Comparison of ENCODE assay signal across 1 cellular context in the genomic region with DNA sequence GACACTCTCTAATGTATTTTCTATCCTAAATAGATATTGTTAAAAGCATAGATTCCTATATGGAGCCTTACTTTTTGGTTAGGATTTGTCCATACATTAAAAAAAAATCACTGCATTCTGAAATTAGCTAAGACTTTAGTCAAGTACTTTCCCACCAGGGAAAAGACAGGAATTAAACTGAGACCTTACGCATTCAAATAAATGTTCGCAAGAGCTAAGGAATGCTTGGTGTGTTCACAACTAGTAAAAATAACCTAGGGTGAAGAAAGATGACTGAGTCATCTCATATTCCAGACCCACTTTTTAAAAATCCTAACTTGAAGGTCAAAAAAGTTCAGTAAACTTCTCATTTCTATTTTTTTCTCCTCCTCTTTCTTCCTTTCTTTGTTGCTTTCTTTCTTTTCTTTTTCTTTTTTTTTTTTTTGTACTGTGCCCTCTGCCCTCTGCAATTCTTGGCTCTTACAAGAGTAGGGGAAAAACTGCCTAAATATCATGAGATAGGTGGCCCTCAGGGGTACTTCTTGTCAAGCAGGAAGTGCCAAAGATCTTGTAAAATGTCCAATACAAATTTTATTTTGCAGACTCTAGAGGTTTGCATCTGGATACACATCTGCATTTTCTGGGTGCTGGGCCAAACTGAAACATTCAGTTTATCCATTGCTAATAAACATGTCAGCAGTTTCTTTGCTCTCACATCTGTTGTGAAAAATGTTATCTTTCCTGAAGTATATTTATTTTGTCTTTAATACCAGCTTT.
TF ChIP-seq lines count a peak whose summit lies in the region.

No MANE protein-coding gene starts in this region.

TF ChIP-seq in WTC11, 78 proteins besides CTCF, POLR2A, EP300 and RAD21 (continued from another document):
- TF ChIP-seq, protein P1, sequence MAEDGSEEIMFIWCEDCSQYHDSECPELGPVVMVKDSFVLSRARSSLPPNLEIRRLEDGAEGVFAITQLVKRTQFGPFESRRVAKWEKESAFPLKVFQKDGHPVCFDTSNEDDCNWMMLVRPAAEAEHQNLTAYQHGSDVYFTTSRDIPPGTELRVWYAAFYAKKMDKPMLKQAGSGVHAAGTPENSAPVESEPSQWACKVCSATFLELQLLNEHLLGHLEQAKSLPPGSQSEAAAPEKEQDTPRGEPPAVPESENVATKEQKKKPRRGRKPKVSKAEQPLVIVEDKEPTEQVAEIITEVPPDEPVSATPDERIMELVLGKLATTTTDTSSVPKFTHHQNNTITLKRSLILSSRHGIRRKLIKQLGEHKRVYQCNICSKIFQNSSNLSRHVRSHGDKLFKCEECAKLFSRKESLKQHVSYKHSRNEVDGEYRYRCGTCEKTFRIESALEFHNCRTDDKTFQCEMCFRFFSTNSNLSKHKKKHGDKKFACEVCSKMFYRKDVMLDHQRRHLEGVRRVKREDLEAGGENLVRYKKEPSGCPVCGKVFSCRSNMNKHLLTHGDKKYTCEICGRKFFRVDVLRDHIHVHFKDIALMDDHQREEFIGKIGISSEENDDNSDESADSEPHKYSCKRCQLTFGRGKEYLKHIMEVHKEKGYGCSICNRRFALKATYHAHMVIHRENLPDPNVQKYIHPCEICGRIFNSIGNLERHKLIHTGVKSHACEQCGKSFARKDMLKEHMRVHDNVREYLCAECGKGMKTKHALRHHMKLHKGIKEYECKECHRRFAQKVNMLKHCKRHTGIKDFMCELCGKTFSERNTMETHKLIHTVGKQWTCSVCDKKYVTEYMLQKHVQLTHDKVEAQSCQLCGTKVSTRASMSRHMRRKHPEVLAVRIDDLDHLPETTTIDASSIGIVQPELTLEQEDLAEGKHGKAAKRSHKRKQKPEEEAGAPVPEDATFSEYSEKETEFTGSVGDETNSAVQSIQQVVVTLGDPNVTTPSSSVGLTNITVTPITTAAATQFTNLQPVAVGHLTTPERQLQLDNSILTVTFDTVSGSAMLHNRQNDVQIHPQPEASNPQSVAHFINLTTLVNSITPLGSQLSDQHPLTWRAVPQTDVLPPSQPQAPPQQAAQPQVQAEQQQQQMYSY (CRISPR knock-in tag; IDR thresholded peaks at IDR 0.05): no peak
- no peak for TF ChIP-seq GABPB1 (CRISPR knock-in tag; IDR thresholded peaks at IDR 0.05)
- TF ChIP-seq, protein P2, sequence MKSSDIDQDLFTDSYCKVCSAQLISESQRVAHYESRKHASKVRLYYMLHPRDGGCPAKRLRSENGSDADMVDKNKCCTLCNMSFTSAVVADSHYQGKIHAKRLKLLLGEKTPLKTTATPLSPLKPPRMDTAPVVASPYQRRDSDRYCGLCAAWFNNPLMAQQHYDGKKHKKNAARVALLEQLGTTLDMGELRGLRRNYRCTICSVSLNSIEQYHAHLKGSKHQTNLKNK (CRISPR knock-in tag; IDR thresholded peaks at IDR 0.05): no peak
- no peak for TF ChIP-seq NFE2L1 (CRISPR knock-in tag; IDR thresholded peaks at IDR 0.05)
- TF ChIP-seq SOX15 (CRISPR knock-in tag; IDR thresholded peaks at IDR 0.05): no peak
- no peak for TF ChIP-seq ZNF671 (CRISPR knock-in tag; IDR thresholded peaks at IDR 0.05)
- TF ChIP-seq ZNF423 (CRISPR knock-in tag; IDR thresholded peaks at IDR 0.05): no peak
